In genomic region chr1:242449211-242449610, GRCh38 we compare ENCODE assay signal across 1 cellular context.
TF ChIP-seq lines count a peak whose summit lies in the region.

No MANE protein-coding gene starts in this region.

TF ChIP-seq in SK-N-SH treated with all-trans-retinoic acid at 6 μM for 48 hours, 23 proteins besides CTCF, POLR2A, EP300 and RAD21 (continued from another document):
- TF ChIP-seq TCF4 (CRISPR knock-in tag; IDR thresholded peaks at IDR 0.05; ENCODE audit: borderline replicate concordance) (no peak), CSRNP3 (CRISPR knock-in tag; IDR thresholded peaks at IDR 0.05) (no peak), SNAI2 (CRISPR knock-in tag; IDR thresholded peaks at IDR 0.05) (no peak)
